ENCODE assay signal across 8 cellular contexts in genomic region chr5:103562453-103563157, GRCh38. TPM values are rescaled to one million over a fixed set of nuclear protein-coding genes. Genes with fewer than 3 reads are reported as not detected.
DNase-seq lines count a peak whose midpoint lies in the region; ATAC-seq, FAIRE-seq and TF ChIP-seq lines count a peak whose summit lies in the region.

TSS of gene NUDT12 (minus strand) at chr5:103562789. CDS start at chr5:103560248, 2,541 bp downstream.

- DNase-seq in GM10266 (ENCODE audit: extremely low spot score), result peak; percentile 65
- peak; percentile 84 for DNase-seq in HEK293T (ENCODE audit: extremely low spot score)
- peak; percentile 87 for DNase-seq in NCI-H1092 treated with DMSO at 0.1 percent for 48 hours (lab: John Stamatoyannopoulos, UW)
- peak; percentile 82 to 90 (median 89) for DNase-seq in K562 (ENCODE audit: extremely low read depth in 1 of 4, low spot score in 3 of 4)
- DNase-seq in hypothalamus (lab: John Stamatoyannopoulos, UW), result peak in 50 of 51 donors; percentile 34 to 98 (median 78)
- DNase-seq in renal cortical epithelial cell (ENCODE audit: low read depth), result peak; percentile 68
- DNase-seq in NK-92 (lab: John Stamatoyannopoulos, UW; ENCODE audit: unreplicated experiment), result no peak

- no TSS peak for BruUV-seq in K562 (replicated peaks; lab: Mats Ljungman, UMichigan)

- peak within 1 kb of the TSS; percentile 77 to 91 for H3K9ac ChIP-seq in K562 (ENCODE audit: insufficient read depth in 1 of 2, low read depth in 2 of 2, low read length in 2 of 2)

- H3K4me1 ChIP-seq in K562 (replicated peaks in 1 of 2; ENCODE audit: control insufficient read depth in 2 of 2, insufficient read depth in 2 of 2, low read length in 2 of 2), result peaks cover 0 to 7% of the 10 kb centered on the region in 2 experiments; a peak in 3 of 5 replicates

- H2AFZ ChIP-seq in K562 (ENCODE audit: low read depth, low read length), result peak within 1 kb of the TSS; percentile 99

- peaks cover 17% of the 10 kb centered on the region for H3K79me2 ChIP-seq in K562 (ENCODE audit: control insufficient read depth, insufficient read depth, low read length)

- WGBS in K562 (ENCODE audit: insufficient coverage, low coverage, missing lambda C conversion rate), result under 1% methylated on average over 30 of the region's 37 CpGs

- TF ChIP-seq RAD21 in K562 (CRISPR knock-in tag; conservative IDR thresholded peaks at IDR 0.05 in 1 of 2, IDR thresholded peaks at IDR 0.05 in 1 of 2), result no peak

- TF ChIP-seq POLR2A in K562 (conservative IDR thresholded peaks at IDR 0.05), result peak; percentile 83

- CTCF ChIA-PET in HEK293T (lab: Yijun Ruan, JAX), result no interaction called here
- CTCF ChIA-PET in K562 (lab: Yijun Ruan, JAX; ENCODE audit: low intra/inter-chr PET ratio), result no interaction called here

- peak within 1 kb of the TSS; percentile 91 for H3K27ac ChIP-seq in K562 (ENCODE audit: extremely low read depth, low read depth, low read length)

- in situ Hi-C loops in K562 (cut with MboI), result no loop called here

- peak within 1 kb of the TSS; percentile 83 for H3K4me3 Mint-ChIP-seq in T-helper 1 cell treated with Interleukin-12 subunit alpha and Interleukin-12 subunit beta and Interleukin-4 antibody, amounts not matched to agents 30 μg/mL and 1 μg/mL, for 36 hours

- FAIRE-seq in K562 (lab: Jason Lieb, UNC), result peak; percentile 61

- no peaks in the 10 kb centered on the region for H3K9me3 Mint-ChIP-seq in T-helper 1 cell treated with Interleukin-12 subunit alpha and Interleukin-12 subunit beta and Interleukin-4 antibody, amounts not matched to agents 30 μg/mL and 1 μg/mL, for 36 hours

- H3K27ac Mint-ChIP-seq in T-helper 1 cell treated with Interleukin-12 subunit alpha and Interleukin-12 subunit beta and Interleukin-4 antibody, amounts not matched to agents 30 μg/mL and 1 μg/mL, for 36 hours, result peak within 1 kb of the TSS; percentile 42

- peaks cover 8% of the 10 kb centered on the region for H3K4me1 Mint-ChIP-seq in T-helper 1 cell treated with Interleukin-12 subunit alpha and Interleukin-12 subunit beta and Interleukin-4 antibody, amounts not matched to agents 30 μg/mL and 1 μg/mL, for 36 hours (ENCODE audit: low read depth)

- H3K36me3 ChIP-seq in K562 (ENCODE audit: control insufficient read depth, insufficient read depth, low read length), result peaks cover 6% of the 10 kb centered on the region; the same call in 2 of the 3 replicates

- TF ChIP-seq CTCF in GM10266 (IDR thresholded peaks at IDR 0.05; ENCODE audit: control insufficient read depth, insufficient read depth, low read depth, missing control alignments) (no peak), K562 (IDR thresholded peaks at IDR 0.05 in 2 of 3, conservative IDR thresholded peaks at IDR 0.05 in 1 of 3; ENCODE audit: insufficient read depth in 2 of 3, low read depth in 1 of 3, low read length in 3 of 3) (no peak)

- TF ChIP-seq EP300 in K562 (IDR thresholded peaks at IDR 0.05; ENCODE audit: low read length), result no peak

- H3K9me1 ChIP-seq in K562 (ENCODE audit: control insufficient read depth, insufficient read depth, low read length), result no peaks in the 10 kb centered on the region

- H4K20me1 ChIP-seq in K562 (replicated peaks; ENCODE audit: control insufficient read depth, insufficient read depth, low read length), result no peaks in the 10 kb centered on the region

- H3K27me3 ChIP-seq in K562 (ENCODE audit: control insufficient read depth in 2 of 2, insufficient read depth in 2 of 2, low read length in 2 of 2), result no peaks in the 10 kb centered on the region

- POLR2A ChIA-PET in HEK293T (lab: Yijun Ruan, JAX), result interaction anchor here (0.6 to 1.5 kb wide), 5 partner anchors 12 to 496 kb away, joined by 3 to 4 read pairs (median 3); no protein-coding TSS in a partner anchor
- POLR2A ChIA-PET in K562 (lab: Yijun Ruan, JAX), result interaction anchor here (0.6 kb wide), 1 partner anchor 25 kb away, joined by 3 read pairs; no protein-coding TSS in a partner anchor

- H3K4me3 ChIP-seq in K562, result peak within 1 kb of the TSS; percentile 85

- intact Hi-C loops in K562 (cut with micrococcal nuclease), result loop anchor here (10.0 kb wide), 1 partner anchor 308 kb away; the partner anchor contains the start of gene MACIR

- H3K9me3 ChIP-seq in K562 (replicated peaks; ENCODE audit: control insufficient read depth, insufficient read depth, low read depth, low read length), result no peaks in the 10 kb centered on the region

- peak within 1 kb of the TSS; percentile 86 for H3K4me2 ChIP-seq in K562 (ENCODE audit: insufficient read depth, low read length)

- H3K27me3 Mint-ChIP-seq in T-helper 1 cell treated with Interleukin-12 subunit alpha and Interleukin-12 subunit beta and Interleukin-4 antibody, amounts not matched to agents 30 μg/mL and 1 μg/mL, for 36 hours (ENCODE audit: low read depth), result peaks cover 13% of the 10 kb centered on the region

- peak; percentile 95 for ATAC-seq in K562

- no peaks in the 10 kb centered on the region for H3K36me3 Mint-ChIP-seq in T-helper 1 cell treated with Interleukin-12 subunit alpha and Interleukin-12 subunit beta and Interleukin-4 antibody, amounts not matched to agents 30 μg/mL and 1 μg/mL, for 36 hours (ENCODE audit: low read depth)

TF ChIP-seq in HEK293T, 16 proteins besides CTCF, POLR2A, EP300 and RAD21:
- TF ChIP-seq L3MBTL2 (conservative IDR thresholded peaks at IDR 0.05), result peak; percentile 85
- TF ChIP-seq BHLHE40 (IDR thresholded peaks at IDR 0.05; ENCODE audit: borderline replicate concordance), result no peak

TF ChIP-seq in K562, 482 proteins besides CTCF, POLR2A, EP300 and RAD21 (continues in another document):
- TF ChIP-seq KAT7 (CRISPR knock-in tag; IDR thresholded peaks at IDR 0.05; ENCODE audit: borderline replicate concordance) (0 out of 2 replicates have a peak, but pooled peaks have one; percentile 36), TEAD4 (IDR thresholded peaks at IDR 0.05; ENCODE audit: low read length) (no peak), TEAD4 (CRISPR knock-in tag; IDR thresholded peaks at IDR 0.05; ENCODE audit: borderline replicate concordance) (no peak), RBFOX2 (IDR thresholded peaks at IDR 0.05; ENCODE audit: low read depth, low read length) (peak; percentile 85), RB1 (IDR thresholded peaks at IDR 0.05; ENCODE audit: low read depth) (peak; percentile 89), GTF2E2 (tag; IDR thresholded peaks at IDR 0.05) (no peak), E2F3 (CRISPR knock-in tag; IDR thresholded peaks at IDR 0.05) (no peak), SIN3B (IDR thresholded peaks at IDR 0.05; ENCODE audit: low read depth) (no peak), CEBPZ (IDR thresholded peaks at IDR 0.05; ENCODE audit: borderline replicate concordance, low read depth, low read length) (no peak), CXXC5 (CRISPR knock-in tag; IDR thresholded peaks at IDR 0.05) (peak; percentile 65), TRIM24 (IDR thresholded peaks at IDR 0.05) (peak in 1 of 2 experiments; percentile 63; a peak in 2 of 4 replicates), ATF4 (CRISPR knock-in tag; IDR thresholded peaks at IDR 0.05) (no peak)

RNA-seq across cellular contexts. Expression of gene NUDT12, which starts in this region (rescaled TPM):
- 9.3 and 41.7 TPM in 2 replicates for total RNA-seq in K562 (2011; cell fraction: chromatin; rRNA removed; ENCODE audit: low replicate concordance)
- 5.3 and 9.1 TPM in 2 replicates for total RNA-seq in K562 (2011; cell fraction: nucleolus; rRNA removed)
- total RNA-seq in K562 (2011; cell fraction: nucleoplasm; rRNA removed), result 7.8 and 9.3 TPM in 2 replicates
- total RNA-seq in K562 (2014; rRNA removed) (9.7 and 10.9 TPM in 2 replicates), K562 (2014; rRNA removed; fragmentation: Illumina TruSeq; extraction: Trizol) (22.4 and 24.4 TPM in 2 replicates), K562 (2015; rRNA removed; fragmentation: Illumina TruSeq; extraction: Trizol) (16.8 and 18.1 TPM in 2 replicates), K562 (2021) (15.5 and 17.6 TPM in 2 replicates), renal cortical epithelial cell (15.3 and 16.8 TPM in 2 replicates)
- polyA plus RNA-seq in K562 (2011; rRNA removed) (19.6 and 27.2 TPM in 2 replicates), K562 (2014; fragmentation: Illumina TruSeq; extraction: Trizol) (18.3 and 18.5 TPM in 2 replicates), K562 (2014; fragmentation: Nextera tagmentation; extraction: Ambion mirVana) (10 to 100 TPM; 21.0 to 21.5 TPM), K562 (2014; rRNA removed) (10.9 and 12.2 TPM in 2 replicates)
- 2.0 and 5.5 TPM in 2 replicates for polyA plus RNA-seq in K562 (2011; cell fraction: cytosol; rRNA removed)
- polyA plus RNA-seq in K562 (2011; cell fraction: nucleus; rRNA removed), result 14.0 and 25.7 TPM in 2 replicates
- 10.9 and 11.2 TPM in 2 replicates for polyA plus RNA-seq in K562 (2012)
- polyA minus RNA-seq in K562 (2011; rRNA and poly(A)+ RNA removed), result 17.7 and 19.5 TPM in 2 replicates
- polyA minus RNA-seq in K562 (2011; cell fraction: cytosol; rRNA and poly(A)+ RNA removed), result 4.6 and 7.7 TPM in 2 replicates
- 11.0 and 17.7 TPM in 2 replicates for polyA minus RNA-seq in K562 (2011; cell fraction: nucleus; rRNA and poly(A)+ RNA removed)
